ENCODE assay signal across 20 cellular contexts in the genomic region with DNA sequence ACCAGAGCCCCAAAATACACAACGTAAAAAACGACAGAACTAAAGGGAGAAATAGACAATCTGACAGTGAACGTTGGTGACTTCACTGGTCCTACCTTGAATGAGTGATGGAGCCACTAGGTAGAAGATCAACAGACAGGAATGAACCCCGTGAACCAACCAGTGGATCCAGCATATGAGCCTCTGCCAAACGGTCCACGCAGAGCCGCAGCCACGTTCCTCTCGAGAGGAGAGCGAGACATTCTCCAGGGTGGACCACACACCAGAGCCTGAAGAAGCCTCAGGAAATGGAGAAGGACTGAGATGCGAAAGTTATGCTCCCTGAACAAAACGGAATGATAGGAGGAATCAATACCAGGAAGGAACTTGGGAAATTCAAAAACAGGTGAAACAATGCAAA.
DNase-seq lines count a peak whose midpoint lies in the region; ATAC-seq, FAIRE-seq and TF ChIP-seq lines count a peak whose summit lies in the region.
"Had no signal": no experiment of that assay in that cellular context is flagged by ENCODE, and none has a peak within 500 bp of the region (broad histone marks: within the 10 kb centered on the region; RNA-seq: fewer than 3 reads in every experiment).

No MANE protein-coding gene starts in this region.

- no peak for ATAC-seq in HepG2
- ATAC-seq in right lobe of liver: no peak
- no peak for ATAC-seq in HG02610 (IDR thresholded peaks at IDR 0.05; ENCODE audit: unreplicated experiment)
- ATAC-seq: A549, GM12878 had no signal

- H3K27ac Mint-ChIP-seq in endothelial cell (ENCODE audit: unreplicated experiment): no peak overlapping the region
- no peak overlapping the region for H3K27ac Mint-ChIP-seq in neural progenitor cell
- H3K27ac Mint-ChIP-seq: B cell; CD8-positive, alpha-beta memory T cell had no signal

- WGBS in HepG2 (ENCODE audit: low lambda C conversion rate): 77% methylated on average over 12 of the region's 12 CpGs
- 74% methylated on average over 6 of the region's 12 CpGs for WGBS in right lobe of liver (ENCODE audit: insufficient coverage, low coverage, low lambda C conversion rate, missing lambda C conversion rate)

- H3K4me2 ChIP-seq in HepG2 (ENCODE audit: low read depth, low read length) (no peak overlapping the region), neural progenitor cell (no peak overlapping the region)
- H3K4me2 ChIP-seq: A549; BLaER1 treated with 17β-estradiol and CSF1 and Interleukin-3, amounts not matched to agents 10 nM and 100 nM had no signal

- H3K36me3 Mint-ChIP-seq in endothelial cell (ENCODE audit: low read depth, unreplicated experiment) (peaks cover 5% of the 10 kb centered on the region), neural progenitor cell (peaks cover 3% of the 10 kb centered on the region)
- H3K36me3 Mint-ChIP-seq: CD8-positive, alpha-beta memory T cell had no signal

- no TSS peak for BruUV-seq in HepG2 (replicated peaks; lab: Mats Ljungman, UMichigan)

- no peak for TF ChIP-seq CTCF in HepG2 (CRISPR knock-in tag; IDR thresholded peaks at IDR 0.05)
- TF ChIP-seq CTCF in right lobe of liver (IDR thresholded peaks at IDR 0.05): no peak
- no peak for TF ChIP-seq CTCF in endothelial cell (IDR thresholded peaks at IDR 0.05; ENCODE audit: unreplicated experiment)
- no peak for TF ChIP-seq CTCF in neural progenitor cell (IDR thresholded peaks at IDR 0.05)

- no peaks in the 10 kb centered on the region for H3K9me3 Mint-ChIP-seq in endothelial cell (ENCODE audit: unreplicated experiment)
- peaks cover 22% of the 10 kb centered on the region for H3K9me3 Mint-ChIP-seq in neural progenitor cell
- H3K9me3 Mint-ChIP-seq: CD8-positive, alpha-beta memory T cell had no signal

- no peak for FAIRE-seq in HepG2 (lab: Jason Lieb, UNC)
- FAIRE-seq: A549, GM12878 had no signal

- H3F3A ChIP-seq in neural progenitor cell (ENCODE audit: low read depth): peaks cover 6% of the 10 kb centered on the region

- H2AFZ ChIP-seq in HepG2 (ENCODE audit: low read length) (no peak overlapping the region), neural progenitor cell (replicated peaks) (no peak overlapping the region)

- no peaks in the 10 kb centered on the region for H3K9me3 ChIP-seq in HepG2 (ENCODE audit: low read length)
- no peaks in the 10 kb centered on the region for H3K9me3 ChIP-seq in right lobe of liver
- H3K9me3 ChIP-seq in neural progenitor cell (ENCODE audit: low read depth): no peaks in the 10 kb centered on the region
- H3K9me3 ChIP-seq: A549 had no signal

- no peaks in the 10 kb centered on the region for H3K36me3 ChIP-seq in HepG2 (replicated peaks in 1 of 2; ENCODE audit: control insufficient read depth in 1 of 2, insufficient read depth in 2 of 2, low read length in 2 of 2)
- H3K36me3 ChIP-seq in right lobe of liver: no peaks in the 10 kb centered on the region
- no peaks in the 10 kb centered on the region for H3K36me3 ChIP-seq in neural progenitor cell
- H3K36me3 ChIP-seq: BLaER1 treated with 17β-estradiol and CSF1 and Interleukin-3, amounts not matched to agents 10 nM and 100 nM had no signal

- H3K4me3 ChIP-seq in HepG2 (replicated peaks in 1 of 3; ENCODE audit: insufficient read depth in 1 of 3, low read depth in 2 of 3, low read length in 3 of 3) (no peak overlapping the region), right lobe of liver (no peak overlapping the region), neural progenitor cell (no peak overlapping the region)
- H3K4me3 ChIP-seq: A549; BLaER1 treated with 17β-estradiol and CSF1 and Interleukin-3, amounts not matched to agents 10 nM and 100 nM; GM12878 had no signal

- TF ChIP-seq RAD21 in HepG2 (CRISPR knock-in tag; IDR thresholded peaks at IDR 0.05): no peak

- in situ Hi-C loops in HepG2 (cut with HindIII; ENCODE audit: extremely low pct_ligation_motif_present, low pct_unique_long_range_greater_than_20kb): no loop called here

- no peak for DNase-seq in HepG2 (ENCODE audit: low spot score)
- DNase-seq in right lobe of liver: no peak
- DNase-seq in endothelial cell (ENCODE audit: low spot score): no peak
- no peak for DNase-seq in neural progenitor cell (ENCODE audit: low spot score)
- DNase-seq in Ammon's horn (ENCODE audit: low spot score): no peak
- no peak for DNase-seq in cerebellum (ENCODE audit: low spot score)
- no peak for DNase-seq in activated CD8-positive, alpha-beta memory T cell treated with anti-CD3 and anti-CD28 coated beads for 24 hours
- DNase-seq: CD8-positive, alpha-beta memory T cell; COR-L47; DMS 273 treated with DMSO at 0.1 percent for 48 hours; DMS53; DND-41; EL; HCEC 1CT had no signal

- H4K20me1 ChIP-seq in HepG2 (ENCODE audit: insufficient read depth, low read length) (no peaks in the 10 kb centered on the region), neural progenitor cell (ENCODE audit: low read depth) (no peaks in the 10 kb centered on the region)
- H4K20me1 ChIP-seq: BLaER1 treated with 17β-estradiol and CSF1 and Interleukin-3, amounts not matched to agents 10 nM and 100 nM had no signal

- H3K27me3 Mint-ChIP-seq in endothelial cell (ENCODE audit: unreplicated experiment) (peaks cover 30% of the 10 kb centered on the region), neural progenitor cell (ENCODE audit: insufficient read depth, low read depth) (peaks cover 61% of the 10 kb centered on the region)

- POLR2A ChIA-PET in HepG2 (lab: Yijun Ruan, JAX): no interaction called here

- peaks cover 2 to 28% of the 10 kb centered on the region in 2 experiments; a peak in 4 of 5 replicates for H3K27me3 ChIP-seq in HepG2 (ENCODE audit: control insufficient read depth in 1 of 2, insufficient read depth in 2 of 2, low read length in 2 of 2)
- no peaks in the 10 kb centered on the region for H3K27me3 ChIP-seq in right lobe of liver
- H3K27me3 ChIP-seq in neural progenitor cell: peaks cover 93% of the 10 kb centered on the region
- H3K27me3 ChIP-seq: BLaER1 treated with 17β-estradiol and CSF1 and Interleukin-3, amounts not matched to agents 10 nM and 100 nM had no signal

- H3K27ac ChIP-seq in HepG2 (ENCODE audit: extremely low read length, insufficient read depth, low read length): no peak overlapping the region
- no peak overlapping the region for H3K27ac ChIP-seq in right lobe of liver
- H3K27ac ChIP-seq in neural progenitor cell: no peak overlapping the region
- H3K27ac ChIP-seq: 22Rv1; A549; BLaER1 treated with 17β-estradiol and CSF1 and Interleukin-3, amounts not matched to agents 10 nM and 100 nM had no signal

- H3K79me2 ChIP-seq in HepG2 (ENCODE audit: insufficient read depth, low read length) (no peaks in the 10 kb centered on the region), neural progenitor cell (ENCODE audit: low read depth) (no peaks in the 10 kb centered on the region)

- no peak for TF ChIP-seq EP300 in HepG2 (IDR thresholded peaks at IDR 0.05; ENCODE audit: low read depth in 2 of 2, low read length in 2 of 2)
- TF ChIP-seq EP300 in HepG2 (CRISPR knock-in tag; IDR thresholded peaks at IDR 0.05; ENCODE audit: borderline replicate concordance): no peak

- TF ChIP-seq POLR2A in HepG2 (IDR thresholded peaks at IDR 0.05; ENCODE audit: insufficient read depth in 1 of 2, low read depth in 2 of 2, low read length in 2 of 2) (no peak), right lobe of liver (IDR thresholded peaks at IDR 0.05) (no peak)

- H3K4me1 ChIP-seq in HepG2 (ENCODE audit: insufficient read depth, low read length) (peaks cover 11% of the 10 kb centered on the region; the same call in 1 of the 2 replicates), right lobe of liver (no peaks in the 10 kb centered on the region), neural progenitor cell (no peaks in the 10 kb centered on the region)
- H3K4me1 ChIP-seq: A549; BLaER1 treated with 17β-estradiol and CSF1 and Interleukin-3, amounts not matched to agents 10 nM and 100 nM had no signal

- H3K9ac ChIP-seq in HepG2 (ENCODE audit: insufficient read depth, low read depth, low read length) (no peak overlapping the region), neural progenitor cell (no peak overlapping the region)
- H3K9ac ChIP-seq: BLaER1 treated with 17β-estradiol and CSF1 and Interleukin-3, amounts not matched to agents 10 nM and 100 nM had no signal

- intact Hi-C loops in HepG2 (cut with micrococcal nuclease; ENCODE audit: unreplicated experiment): no loop called here
- intact Hi-C loops in right lobe of liver (cut with DNase I): no loop called here

- CTCF ChIA-PET in HepG2 (lab: Yijun Ruan, JAX; ENCODE audit: low intra/inter-chr PET ratio, low total read pairs): no interaction called here

- H3K4me1 Mint-ChIP-seq in endothelial cell (ENCODE audit: unreplicated experiment): peaks cover 7% of the 10 kb centered on the region
- peaks cover 18% of the 10 kb centered on the region for H3K4me1 Mint-ChIP-seq in neural progenitor cell
- H3K4me1 Mint-ChIP-seq: B cell; CD8-positive, alpha-beta memory T cell had no signal

- peak overlapping the region; percentile 38 for H3K4me3 Mint-ChIP-seq in endothelial cell (ENCODE audit: unreplicated experiment)
- peak overlapping the region; percentile 39 for H3K4me3 Mint-ChIP-seq in neural progenitor cell
- H3K4me3 Mint-ChIP-seq: B cell; CD8-positive, alpha-beta memory T cell had no signal

TF ChIP-seq in HepG2, 621 proteins besides CTCF, POLR2A, EP300 and RAD21:
- no peak for TF ChIP-seq FOSL1 (CRISPR knock-in tag; IDR thresholded peaks at IDR 0.05; ENCODE audit: borderline replicate concordance)
- TF ChIP-seq HNRNPL (IDR thresholded peaks at IDR 0.05; ENCODE audit: low read depth, low read length): no peak
- TF ChIP-seq RBAK (CRISPR knock-in tag; IDR thresholded peaks at IDR 0.05): no peak
- 0 out of 2 replicates have a peak, but pooled peaks have one; percentile 25 for TF ChIP-seq EZH2 (conservative IDR thresholded peaks at IDR 0.05; ENCODE audit: low read depth, low read length)
